30 cellular contexts compared by ENCODE assay signal in the genomic region with DNA sequence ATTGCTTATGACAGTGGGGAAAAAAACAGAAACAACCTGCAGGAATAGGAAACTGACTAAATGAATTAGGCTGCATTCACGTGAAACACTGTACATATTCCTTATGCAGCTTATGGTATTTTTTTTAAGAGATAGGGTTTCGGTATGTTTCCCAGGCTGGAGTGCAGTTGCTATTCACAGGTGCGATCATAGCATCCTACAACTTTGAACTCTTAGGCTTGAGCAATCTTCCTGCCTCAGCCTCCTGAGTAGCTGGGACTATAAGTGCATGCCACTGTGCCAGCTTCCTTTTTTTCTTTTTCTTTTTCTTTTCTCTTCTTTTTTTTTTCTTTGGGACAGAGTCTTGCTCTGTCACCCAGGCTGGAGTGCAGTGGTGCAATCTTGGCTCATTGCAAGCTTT. TPM values are rescaled to one million over a fixed set of nuclear protein-coding genes. Genes with fewer than 3 reads are reported as not detected.
DNase-seq lines count a peak whose midpoint lies in the region; ATAC-seq and TF ChIP-seq lines count a peak whose summit lies in the region.
"Had no signal": no experiment of that assay in that cellular context is flagged by ENCODE, and none has a peak within 500 bp of the region (broad histone marks: within the 10 kb centered on the region; RNA-seq: fewer than 3 reads in every experiment).

No MANE protein-coding gene starts in this region.

- H3K36me3 Mint-ChIP-seq in dendritic cell treated with granulocyte-macrophage colony-stimulating factor and Interleukin-4, amounts not matched to agents 40 ng/mL and 50 ng/mL, for 4 days (ENCODE audit: low read depth) = no peaks in the 10 kb centered on the region
- no peaks in the 10 kb centered on the region for H3K36me3 Mint-ChIP-seq in activated CD4-positive, alpha-beta memory T cell treated with anti-CD3 and anti-CD28 coated beads, Interleukin-2, amount 10 ng/mL, durations not matched to agents 7 days and 5 days (ENCODE audit: low read depth)
- H3K36me3 Mint-ChIP-seq: CD4-positive, alpha-beta memory T cell had no signal

- no peaks in the 10 kb centered on the region for H3K9me3 Mint-ChIP-seq in dendritic cell treated with granulocyte-macrophage colony-stimulating factor and Interleukin-4, amounts not matched to agents 40 ng/mL and 50 ng/mL, for 4 days
- no peaks in the 10 kb centered on the region for H3K9me3 Mint-ChIP-seq in activated CD4-positive, alpha-beta memory T cell treated with anti-CD3 and anti-CD28 coated beads, Interleukin-2, amount 10 ng/mL, durations not matched to agents 7 days and 5 days
- H3K9me3 Mint-ChIP-seq: CD4-positive, alpha-beta memory T cell; T-helper 1 cell treated with Interleukin-12 subunit alpha and Interleukin-12 subunit beta and Interleukin-4 antibody, amounts not matched to agents 30 μg/mL and 1 μg/mL, for 36 hours had no signal

- H3K4me3 Mint-ChIP-seq in dendritic cell treated with granulocyte-macrophage colony-stimulating factor and Interleukin-4, amounts not matched to agents 40 ng/mL and 50 ng/mL, for 4 days = peak overlapping the region; percentile 47
- no peak overlapping the region for H3K4me3 Mint-ChIP-seq in activated CD4-positive, alpha-beta memory T cell treated with anti-CD3 and anti-CD28 coated beads, Interleukin-2, amount 10 ng/mL, durations not matched to agents 7 days and 5 days
- H3K4me3 Mint-ChIP-seq: CD4-positive, alpha-beta memory T cell; T-helper 1 cell treated with Interleukin-12 subunit alpha and Interleukin-12 subunit beta and Interleukin-4 antibody, amounts not matched to agents 30 μg/mL and 1 μg/mL, for 36 hours had no signal

- H3K4me3 ChIP-seq in right cardiac atrium (ENCODE audit: low read length) (no peak overlapping the region), HL-60 (replicated peaks; ENCODE audit: insufficient read depth, low read length) (no peak overlapping the region)

- CTCF ChIA-PET in activated CD4-positive, alpha-beta memory T cell treated with anti-CD3 and anti-CD28 coated beads, Interleukin-2, amount 10 ng/mL, durations not matched to agents 7 days and 5 days (lab: Charles Lee) = interaction anchor here (0.5 to 2.0 kb wide), 3 partner anchors 20 to 87 kb away, joined by 3 to 7 read pairs (median 5); no protein-coding TSS in a partner anchor

- intact Hi-C loops in Right ventricle myocardium superior (cut with DNase I) = no loop called here
- intact Hi-C loops in right cardiac atrium (cut with DNase I) = no loop called here
- intact Hi-C loops in dendritic cell treated with granulocyte-macrophage colony-stimulating factor and Interleukin-4, amounts not matched to agents 40 ng/mL and 50 ng/mL, for 4 days (cut with micrococcal nuclease) = no loop called here

- DNase-seq in Right ventricle myocardium superior = no peak
- no peak for DNase-seq in right cardiac atrium
- peak; percentile 41 to 49 for DNase-seq in HL-60 (ENCODE audit: low read depth in 1 of 2, low spot score in 1 of 2)
- peak; percentile 27 for DNase-seq in NOMO-1 treated with DMSO at 0.1 percent for 48 hours (lab: John Stamatoyannopoulos, UW; ENCODE audit: unreplicated experiment)
- DNase-seq in NCI-H748 treated with DMSO at 0.1 percent for 48 hours (lab: John Stamatoyannopoulos, UW) = no peak
- no peak for DNase-seq in activated CD4-positive, alpha-beta memory T cell treated with anti-CD3 and anti-CD28 coated beads, Interleukin-2, amount 10 ng/mL, durations not matched to agents 7 days and 5 days
- DNase-seq: CD4-positive, alpha-beta memory T cell; COR-L47; GOT3; Karpas-422; NCI-H1048; NCI-H1417 treated with DMSO at 0.1 percent for 48 hours; NCI-H1694 treated with DMSO at 0.1 percent for 48 hours; NCI-H2081; NCI-H2227 treated with DMSO at 0.1 percent for 48 hours; NCI-H526 treated with DMSO at 0.1 percent for 48 hours; SHP77 treated with DMSO at 0.1 percent for 48 hours; SK-N-SH; SW 1271 had no signal

- 57% methylated on average over 3 of the region's 3 CpGs for WGBS in right cardiac atrium

- peak overlapping the region; percentile 70 for H3K27ac Mint-ChIP-seq in dendritic cell treated with granulocyte-macrophage colony-stimulating factor and Interleukin-4, amounts not matched to agents 40 ng/mL and 50 ng/mL, for 4 days
- H3K27ac Mint-ChIP-seq in activated CD4-positive, alpha-beta memory T cell treated with anti-CD3 and anti-CD28 coated beads, Interleukin-2, amount 10 ng/mL, durations not matched to agents 7 days and 5 days = no peak overlapping the region
- H3K27ac Mint-ChIP-seq: T-helper 1 cell treated with Interleukin-12 subunit alpha and Interleukin-12 subunit beta and Interleukin-4 antibody, amounts not matched to agents 30 μg/mL and 1 μg/mL, for 36 hours had no signal

- ATAC-seq in Right ventricle myocardium superior (ENCODE audit: poor library complexity) (peak; percentile 30), right cardiac atrium (no peak), HG03460 (IDR thresholded peaks at IDR 0.05; ENCODE audit: unreplicated experiment) (no peak)
- ATAC-seq: HCT116, Panc1 had no signal

- peaks cover 79% of the 10 kb centered on the region for H3K4me1 Mint-ChIP-seq in dendritic cell treated with granulocyte-macrophage colony-stimulating factor and Interleukin-4, amounts not matched to agents 40 ng/mL and 50 ng/mL, for 4 days (ENCODE audit: low read depth)
- H3K4me1 Mint-ChIP-seq in activated CD4-positive, alpha-beta memory T cell treated with anti-CD3 and anti-CD28 coated beads, Interleukin-2, amount 10 ng/mL, durations not matched to agents 7 days and 5 days = peaks cover 4% of the 10 kb centered on the region

- no peak overlapping the region for H3K27ac ChIP-seq in right cardiac atrium (ENCODE audit: low read length)
- H3K27ac ChIP-seq in HL-60 (replicated peaks) = peak overlapping the region; percentile 40
- H3K27ac ChIP-seq: RWPE1 had no signal

- TF ChIP-seq CTCF in HL-60 (IDR thresholded peaks at IDR 0.05; ENCODE audit: insufficient read depth, low read length) = no peak

- no peaks in the 10 kb centered on the region for H3K4me1 ChIP-seq in right cardiac atrium (ENCODE audit: control insufficient read depth, insufficient read depth, low read length)

- no peaks in the 10 kb centered on the region for H3K27me3 Mint-ChIP-seq in dendritic cell treated with granulocyte-macrophage colony-stimulating factor and Interleukin-4, amounts not matched to agents 40 ng/mL and 50 ng/mL, for 4 days
- peaks cover 1% of the 10 kb centered on the region for H3K27me3 Mint-ChIP-seq in activated CD4-positive, alpha-beta memory T cell treated with anti-CD3 and anti-CD28 coated beads, Interleukin-2, amount 10 ng/mL, durations not matched to agents 7 days and 5 days

- POLR2A ChIA-PET in activated CD4-positive, alpha-beta memory T cell treated with anti-CD3 and anti-CD28 coated beads, Interleukin-2, amount 10 ng/mL, durations not matched to agents 7 days and 5 days (lab: Charles Lee) = no interaction called here

- no peaks in the 10 kb centered on the region for H3K9me3 ChIP-seq in right cardiac atrium (ENCODE audit: control insufficient read depth, low read length)
- H3K9me3 ChIP-seq: SK-N-SH had no signal

- H3K27me3 ChIP-seq in right cardiac atrium (ENCODE audit: control insufficient read depth, insufficient read depth) (no peaks in the 10 kb centered on the region), HL-60 (ENCODE audit: insufficient read depth, poor library complexity, severe bottlenecking) (no peaks in the 10 kb centered on the region)

RNA-seq across cellular contexts. Expression of gene SPPL3, which starts 35.8 kb away (rescaled TPM):
- total RNA-seq in Right ventricle myocardium superior (28.3 TPM), right cardiac atrium (10 to 100 TPM; 30.9 to 32.4 (median 31.7) TPM)
- polyA plus RNA-seq in right cardiac atrium = 10.9 TPM
- total RNA-seq in activated CD4-positive, alpha-beta memory T cell treated with anti-CD3 and anti-CD28 coated beads, Interleukin-2, amount 10 ng/mL, durations not matched to agents 7 days and 5 days = 10 to 100 TPM; 32.0 to 32.1 TPM

RNA-seq across cellular contexts. Expression of gene HNF1A, which starts 38.4 kb away (rescaled TPM):
- total RNA-seq in Right ventricle myocardium superior = not detected
- total RNA-seq in right cardiac atrium = not detected
- 0.05 TPM for polyA plus RNA-seq in right cardiac atrium
- total RNA-seq in activated CD4-positive, alpha-beta memory T cell treated with anti-CD3 and anti-CD28 coated beads, Interleukin-2, amount 10 ng/mL, durations not matched to agents 7 days and 5 days = not detected
- total RNA-seq: A172; CD4-positive, alpha-beta memory T cell; Daoy; G401; NCI-H460 had no signal
- polyA plus RNA-seq: BJ; CD4-positive, alpha-beta memory T cell; SK-N-SH had no signal

Comparison
In these comparisons a context has a peak if more than half of its experiments do, and no peak if none do; other contexts are left out.
1. DNase-seq: peak in HL-60 (2 of 2) and NOMO-1 treated with DMSO at 0.1 percent for 48 hours (single experiment); none in Right ventricle myocardium superior (single experiment), right cardiac atrium (0 of 3), NCI-H748 treated with DMSO at 0.1 percent for 48 hours (single experiment) and activated CD4-positive, alpha-beta memory T cell treated with anti-CD3 and anti-CD28 coated beads, Interleukin-2, amount 10 ng/mL, durations not matched to agents 7 days and 5 days (single experiment).